Comparison of ENCODE assay signal across 8 cellular contexts in the genomic region with DNA sequence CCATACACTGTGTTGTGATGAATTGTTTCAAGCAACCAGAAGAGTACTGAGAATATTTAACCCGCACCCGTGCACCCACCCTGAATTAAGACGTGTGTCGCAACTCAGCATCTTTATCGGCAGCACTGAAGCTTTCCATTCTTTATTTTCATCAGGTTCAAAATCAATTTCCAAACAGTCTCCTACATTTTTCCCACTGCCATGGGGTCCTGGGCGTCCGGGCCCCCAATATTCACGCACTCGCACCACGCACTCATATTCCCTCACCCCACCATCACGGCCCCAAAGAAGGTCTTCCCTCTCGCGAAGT. TPM values are rescaled to one million over a fixed set of nuclear protein-coding genes. Genes with fewer than 3 reads are reported as not detected.
DNase-seq lines count a peak whose midpoint lies in the region; ATAC-seq, FAIRE-seq and TF ChIP-seq lines count a peak whose summit lies in the region.

No MANE protein-coding gene starts in this region.

- no peaks in the 10 kb centered on the region for H4K20me1 ChIP-seq in neural cell (ENCODE audit: insufficient read depth)

- peak overlapping the region; percentile 95 for H3K27ac ChIP-seq in effector memory CD4-positive, alpha-beta T cell (ENCODE audit: insufficient read depth, low read length, poor library complexity, severe bottlenecking)
- no peak overlapping the region for H3K27ac ChIP-seq in neural cell (ENCODE audit: low read length)

- H3K36me3 ChIP-seq in BJ (ENCODE audit: control insufficient read depth, insufficient read depth, low read length): no peaks in the 10 kb centered on the region
- H3K36me3 ChIP-seq in effector memory CD4-positive, alpha-beta T cell (ENCODE audit: control insufficient read depth, insufficient read depth, low read length): peaks cover 9% of the 10 kb centered on the region
- no peaks in the 10 kb centered on the region for H3K36me3 ChIP-seq in neural cell (ENCODE audit: insufficient read depth, low read length)

- CTCF ChIA-PET in BJ (lab: Yijun Ruan, JAX): interaction anchor here (0.8 to 15.5 kb wide), 18 partner anchors 9 to 88 kb away, joined by 3 to 182 read pairs (median 4); a partner anchor contains a TSS

- no peaks in the 10 kb centered on the region for H3F3A ChIP-seq in neural cell (ENCODE audit: insufficient read depth, low read length, poor library complexity, severe bottlenecking)

- no peak for DNase-seq in BJ (ENCODE audit: low read depth)
- DNase-seq in LNCaP clone FGC (ENCODE audit: low read depth): no peak
- no peak for DNase-seq in effector memory CD4-positive, alpha-beta T cell
- no peak for DNase-seq in D721Med (ENCODE audit: insufficient read length, low spot score)
- no peak for DNase-seq in germinal center (ENCODE audit: low spot score)
- DNase-seq in NCI-H1417 (lab: John Stamatoyannopoulos, UW): no peak
- DNase-seq in omental fat pad (ENCODE audit: low spot score): no peak

- TF ChIP-seq CTCF in BJ (IDR thresholded peaks at IDR 0.05; ENCODE audit: insufficient read depth, low read depth, low read length) (no peak), LNCaP clone FGC (IDR thresholded peaks at IDR 0.05; ENCODE audit: control insufficient read depth, extremely low read depth, insufficient read depth) (no peak), neural cell (IDR thresholded peaks at IDR 0.05; ENCODE audit: poor library complexity, severe bottlenecking) (no peak), D721Med (IDR thresholded peaks at IDR 0.05; ENCODE audit: insufficient read depth, missing control alignments) (no peak), omental fat pad (IDR thresholded peaks at IDR 0.05) (no peak)

- no peak for TF ChIP-seq RAD21 in neural cell (conservative IDR thresholded peaks at IDR 0.05)

- no peaks in the 10 kb centered on the region for H3K9me2 ChIP-seq in neural cell (ENCODE audit: insufficient read depth, low read length)

- H2AFZ ChIP-seq in neural cell (ENCODE audit: low read depth, low read length): peak overlapping the region; percentile 54

- H3K27me3 ChIP-seq in BJ (ENCODE audit: control insufficient read depth, insufficient read depth, low read length) (no peaks in the 10 kb centered on the region), neural cell (ENCODE audit: insufficient read depth, low read depth, low read length) (peaks cover 14% of the 10 kb centered on the region)
- no peaks in the 10 kb centered on the region for H3K27me3 ChIP-seq in effector memory CD4-positive, alpha-beta T cell (replicated peaks; ENCODE audit: control insufficient read depth, insufficient read depth, low read length, poor library complexity, severe bottlenecking)

- H3K4me3 ChIP-seq in BJ (ENCODE audit: low read depth, low read length) (peak overlapping the region; percentile 75), LNCaP clone FGC (ENCODE audit: low read depth, low read length) (peak overlapping the region; percentile 53), neural cell (ENCODE audit: low read length) (peak overlapping the region; percentile 67)
- H3K4me3 ChIP-seq in effector memory CD4-positive, alpha-beta T cell (ENCODE audit: insufficient read depth, low read depth, low read length, poor library complexity, severe bottlenecking): peak overlapping the region; percentile 91

- peaks cover 65% of the 10 kb centered on the region for H3K4me1 ChIP-seq in effector memory CD4-positive, alpha-beta T cell (ENCODE audit: control insufficient read depth, insufficient read depth, low read length, poor library complexity, severe bottlenecking)

- no peak for ATAC-seq in omental fat pad (ENCODE audit: low FRiP score)

- H3K9ac ChIP-seq in neural cell (ENCODE audit: low read length): peak overlapping the region; percentile 61

- TF ChIP-seq EP300 in neural cell (conservative IDR thresholded peaks at IDR 0.05; ENCODE audit: poor library complexity, severe bottlenecking): no peak

- no peak overlapping the region for H3K4me2 ChIP-seq in neural cell (ENCODE audit: low read length)

- POLR2A ChIA-PET in BJ (lab: Charles Lee): interaction anchor here (0.6 kb wide), 1 partner anchor 331 kb away, joined by 5 read pairs; no protein-coding TSS in a partner anchor

- no peaks in the 10 kb centered on the region for H3K79me2 ChIP-seq in neural cell (replicated peaks; ENCODE audit: insufficient read depth, low read length)

- FAIRE-seq in D721Med (lab: Jason Lieb, UNC): no peak

- no peaks in the 10 kb centered on the region for H3K9me3 ChIP-seq in effector memory CD4-positive, alpha-beta T cell (ENCODE audit: control insufficient read depth, low read length)
- no peaks in the 10 kb centered on the region for H3K9me3 ChIP-seq in neural cell (ENCODE audit: low read length)

TF ChIP-seq in neural cell, 6 proteins besides CTCF, POLR2A, EP300 and RAD21:
- TF ChIP-seq, protein P1, sequence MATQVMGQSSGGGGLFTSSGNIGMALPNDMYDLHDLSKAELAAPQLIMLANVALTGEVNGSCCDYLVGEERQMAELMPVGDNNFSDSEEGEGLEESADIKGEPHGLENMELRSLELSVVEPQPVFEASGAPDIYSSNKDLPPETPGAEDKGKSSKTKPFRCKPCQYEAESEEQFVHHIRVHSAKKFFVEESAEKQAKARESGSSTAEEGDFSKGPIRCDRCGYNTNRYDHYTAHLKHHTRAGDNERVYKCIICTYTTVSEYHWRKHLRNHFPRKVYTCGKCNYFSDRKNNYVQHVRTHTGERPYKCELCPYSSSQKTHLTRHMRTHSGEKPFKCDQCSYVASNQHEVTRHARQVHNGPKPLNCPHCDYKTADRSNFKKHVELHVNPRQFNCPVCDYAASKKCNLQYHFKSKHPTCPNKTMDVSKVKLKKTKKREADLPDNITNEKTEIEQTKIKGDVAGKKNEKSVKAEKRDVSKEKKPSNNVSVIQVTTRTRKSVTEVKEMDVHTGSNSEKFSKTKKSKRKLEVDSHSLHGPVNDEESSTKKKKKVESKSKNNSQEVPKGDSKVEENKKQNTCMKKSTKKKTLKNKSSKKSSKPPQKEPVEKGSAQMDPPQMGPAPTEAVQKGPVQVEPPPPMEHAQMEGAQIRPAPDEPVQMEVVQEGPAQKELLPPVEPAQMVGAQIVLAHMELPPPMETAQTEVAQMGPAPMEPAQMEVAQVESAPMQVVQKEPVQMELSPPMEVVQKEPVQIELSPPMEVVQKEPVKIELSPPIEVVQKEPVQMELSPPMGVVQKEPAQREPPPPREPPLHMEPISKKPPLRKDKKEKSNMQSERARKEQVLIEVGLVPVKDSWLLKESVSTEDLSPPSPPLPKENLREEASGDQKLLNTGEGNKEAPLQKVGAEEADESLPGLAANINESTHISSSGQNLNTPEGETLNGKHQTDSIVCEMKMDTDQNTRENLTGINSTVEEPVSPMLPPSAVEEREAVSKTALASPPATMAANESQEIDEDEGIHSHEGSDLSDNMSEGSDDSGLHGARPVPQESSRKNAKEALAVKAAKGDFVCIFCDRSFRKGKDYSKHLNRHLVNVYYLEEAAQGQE (IDR thresholded peaks at IDR 0.05; ENCODE audit: borderline replicate concordance): no peak
- TF ChIP-seq EZH2 (IDR thresholded peaks at IDR 0.05; ENCODE audit: borderline replicate concordance, insufficient read depth, low read length, poor library complexity, severe bottlenecking): no peak
- TF ChIP-seq TAF1 (IDR thresholded peaks at IDR 0.05; ENCODE audit: low read depth): no peak
- TF ChIP-seq SMC3 (conservative IDR thresholded peaks at IDR 0.05; ENCODE audit: poor library complexity): no peak
- TF ChIP-seq MXI1 (conservative IDR thresholded peaks at IDR 0.05; ENCODE audit: poor library complexity, severe bottlenecking): no peak
- TF ChIP-seq POLR2AphosphoS5 (IDR thresholded peaks at IDR 0.05): no peak

RNA-seq across cellular contexts. Expression of a gene that starts 1.8 kb away (rescaled TPM):
- polyA plus RNA-seq in BJ (2011; rRNA removed): not detected in 2 replicates
- not detected in 2 replicates for polyA minus RNA-seq in BJ (2011; rRNA and poly(A)+ RNA removed)
- polyA plus RNA-seq in neural cell: not detected in 2 replicates
- polyA minus RNA-seq in neural cell: not detected in 2 replicates
- 1 to 10 TPM in 3 of 4 donors, under 1 TPM in 1; 0.72 to 5.5 (median 1.9) TPM for total RNA-seq in omental fat pad

RNA-seq across cellular contexts. Expression of a gene that starts 5.0 kb away (rescaled TPM):
- polyA plus RNA-seq in BJ (2011; rRNA removed) (not detected in 2 replicates), neural cell (not detected in 2 replicates)
- 0.31 TPM in 1 of 2 replicates, not detected in the other for polyA minus RNA-seq in BJ (2011; rRNA and poly(A)+ RNA removed)
- not detected in 2 replicates for polyA minus RNA-seq in neural cell
- 1 to 10 TPM in 1 of 4 donors, under 1 TPM in 2, not detected in 1; 0.65 to 1.5 (median 0.96) TPM for total RNA-seq in omental fat pad

RNA-seq across cellular contexts. Expression of a gene that starts 5.7 kb away (rescaled TPM):
- polyA plus RNA-seq in BJ (2011; rRNA removed) (0.18 and 0.42 TPM in 2 replicates), neural cell (not detected in 2 replicates)
- polyA minus RNA-seq in BJ (2011; rRNA and poly(A)+ RNA removed): not detected in 2 replicates
- polyA minus RNA-seq in neural cell: not detected in 2 replicates
- total RNA-seq in omental fat pad: 10 to 100 TPM; 16.3 to 34.2 (median 19.2) TPM

RNA-seq across cellular contexts. Expression of a gene that starts 8.3 kb away (rescaled TPM):
- not detected in 2 replicates for polyA plus RNA-seq in BJ (2011; rRNA removed)
- not detected in 2 replicates for polyA minus RNA-seq in BJ (2011; rRNA and poly(A)+ RNA removed)
- polyA plus RNA-seq in neural cell: 0.56 TPM in 1 of 2 replicates, not detected in the other
- polyA minus RNA-seq in neural cell: not detected in 2 replicates
- not detected for total RNA-seq in omental fat pad

RNA-seq across cellular contexts. Expression of a gene that starts 12.4 kb away (rescaled TPM):
- polyA plus RNA-seq in BJ (2011; rRNA removed): not detected in 2 replicates
- not detected in 2 replicates for polyA minus RNA-seq in BJ (2011; rRNA and poly(A)+ RNA removed)
- not detected in 2 replicates for polyA plus RNA-seq in neural cell
- not detected in 2 replicates for polyA minus RNA-seq in neural cell
- not detected for total RNA-seq in omental fat pad
